ENCODE assay signal across 8 cellular contexts in genomic region chr3:79317551-79318518, GRCh38.
"Had no signal": no experiment of that assay in that cellular context is flagged by ENCODE, and none has a peak within 500 bp of the region (broad histone marks: within the 10 kb centered on the region; RNA-seq: fewer than 3 reads in every experiment).

No MANE protein-coding gene starts in this region.

- H3K4me1 ChIP-seq: HAP-1 had no signal

- H3K36me3 ChIP-seq: HAP-1 had no signal

- DNase-seq: H7, HFFc6, Karpas-422, KBM-7 had no signal

- ATAC-seq: GM23338, HCT116 had no signal

- H3K9me3 ChIP-seq: HAP-1 had no signal

- H3K9ac ChIP-seq: KMS-11 had no signal

- H3K4me3 ChIP-seq: GM23338, HAP-1 had no signal

- H3K27ac ChIP-seq: KMS-11 had no signal
